Comparison of ENCODE assay signal across 1 cellular context in the genomic region with DNA sequence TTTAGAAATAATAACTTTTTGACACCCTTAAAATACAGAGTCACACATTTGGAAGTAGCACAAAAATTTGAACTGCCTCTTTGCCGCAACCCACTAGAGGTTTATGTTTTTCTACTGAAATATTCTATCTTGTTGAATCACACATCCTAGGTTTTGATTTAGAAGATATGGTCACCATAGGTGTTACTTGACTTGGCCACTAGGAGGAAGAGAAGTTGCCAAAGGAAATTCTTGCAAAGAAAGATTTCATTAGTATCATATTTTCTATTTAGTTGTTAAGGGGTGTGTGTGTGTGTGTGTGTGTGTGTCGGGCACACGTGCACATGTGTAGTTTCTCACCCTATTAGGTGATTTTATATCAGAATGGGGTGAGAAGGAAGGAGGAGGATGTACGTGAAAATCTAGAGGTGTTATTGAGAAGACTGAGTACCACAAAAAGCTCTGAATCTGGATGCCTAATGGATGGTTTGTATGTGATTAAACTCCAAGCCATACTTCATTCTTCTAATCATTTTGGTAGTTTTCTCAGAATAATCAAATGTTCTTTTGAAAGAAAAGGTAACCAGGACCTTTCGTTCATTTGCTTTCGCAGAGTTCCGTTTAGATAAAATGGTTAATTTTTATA.
TF ChIP-seq lines count a peak whose summit lies in the region.

No MANE protein-coding gene starts in this region.

TF ChIP-seq in HCT116, 20 proteins besides CTCF, POLR2A, EP300 and RAD21 (continued from another document):
- TF ChIP-seq, protein P1, sequence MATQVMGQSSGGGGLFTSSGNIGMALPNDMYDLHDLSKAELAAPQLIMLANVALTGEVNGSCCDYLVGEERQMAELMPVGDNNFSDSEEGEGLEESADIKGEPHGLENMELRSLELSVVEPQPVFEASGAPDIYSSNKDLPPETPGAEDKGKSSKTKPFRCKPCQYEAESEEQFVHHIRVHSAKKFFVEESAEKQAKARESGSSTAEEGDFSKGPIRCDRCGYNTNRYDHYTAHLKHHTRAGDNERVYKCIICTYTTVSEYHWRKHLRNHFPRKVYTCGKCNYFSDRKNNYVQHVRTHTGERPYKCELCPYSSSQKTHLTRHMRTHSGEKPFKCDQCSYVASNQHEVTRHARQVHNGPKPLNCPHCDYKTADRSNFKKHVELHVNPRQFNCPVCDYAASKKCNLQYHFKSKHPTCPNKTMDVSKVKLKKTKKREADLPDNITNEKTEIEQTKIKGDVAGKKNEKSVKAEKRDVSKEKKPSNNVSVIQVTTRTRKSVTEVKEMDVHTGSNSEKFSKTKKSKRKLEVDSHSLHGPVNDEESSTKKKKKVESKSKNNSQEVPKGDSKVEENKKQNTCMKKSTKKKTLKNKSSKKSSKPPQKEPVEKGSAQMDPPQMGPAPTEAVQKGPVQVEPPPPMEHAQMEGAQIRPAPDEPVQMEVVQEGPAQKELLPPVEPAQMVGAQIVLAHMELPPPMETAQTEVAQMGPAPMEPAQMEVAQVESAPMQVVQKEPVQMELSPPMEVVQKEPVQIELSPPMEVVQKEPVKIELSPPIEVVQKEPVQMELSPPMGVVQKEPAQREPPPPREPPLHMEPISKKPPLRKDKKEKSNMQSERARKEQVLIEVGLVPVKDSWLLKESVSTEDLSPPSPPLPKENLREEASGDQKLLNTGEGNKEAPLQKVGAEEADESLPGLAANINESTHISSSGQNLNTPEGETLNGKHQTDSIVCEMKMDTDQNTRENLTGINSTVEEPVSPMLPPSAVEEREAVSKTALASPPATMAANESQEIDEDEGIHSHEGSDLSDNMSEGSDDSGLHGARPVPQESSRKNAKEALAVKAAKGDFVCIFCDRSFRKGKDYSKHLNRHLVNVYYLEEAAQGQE (IDR thresholded peaks at IDR 0.05; ENCODE audit: low read depth), result no peak
